Comparison of ENCODE assay signal across 24 cellular contexts in the genomic region with DNA sequence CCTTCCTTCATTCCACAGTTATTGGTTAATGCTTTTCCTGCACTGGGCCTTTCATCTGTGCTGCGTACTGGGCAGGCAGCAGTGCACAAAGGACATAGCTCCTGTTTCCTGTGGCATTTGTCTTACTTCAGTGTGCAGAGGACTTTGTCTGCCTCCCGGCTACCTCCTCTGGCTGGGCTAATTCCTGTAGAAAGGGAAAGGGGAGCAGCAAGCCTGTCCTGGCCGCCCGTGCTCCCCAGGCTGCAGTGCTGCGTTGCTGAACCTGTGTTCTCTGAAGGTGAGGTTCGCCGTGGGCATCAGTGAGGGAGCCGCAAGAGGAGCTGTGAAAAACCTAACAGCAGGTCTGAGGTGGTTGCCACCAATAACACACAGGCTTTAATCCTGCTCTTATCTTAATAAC.
DNase-seq lines count a peak whose midpoint lies in the region; ATAC-seq and TF ChIP-seq lines count a peak whose summit lies in the region.
"Had no signal": no experiment of that assay in that cellular context is flagged by ENCODE, and none has a peak within 500 bp of the region (broad histone marks: within the 10 kb centered on the region; RNA-seq: fewer than 3 reads in every experiment).

No MANE protein-coding gene starts in this region.

- H4K12ac ChIP-seq in trophoblast cell (ENCODE audit: low read depth, low read length): no peak overlapping the region

- no peak overlapping the region for H3K18ac ChIP-seq in trophoblast cell (ENCODE audit: low read length)

- no peak overlapping the region for H2BK120ac ChIP-seq in trophoblast cell (ENCODE audit: insufficient read depth, low read length, poor library complexity)

- H3K27ac Mint-ChIP-seq in GM23338: no peak overlapping the region
- peak overlapping the region in 3 of 5 experiments; percentile 28 to 69 (median 53) for H3K27ac Mint-ChIP-seq in brain
- no peak overlapping the region for H3K27ac Mint-ChIP-seq in activated T-cell treated with anti-CD3 and anti-CD28 coated beads, Interleukin-2, amount 50 U/mL, for 72 hours
- H3K27ac Mint-ChIP-seq in naive thymus-derived CD4-positive, alpha-beta T cell: no peak overlapping the region
- H3K27ac Mint-ChIP-seq: CD8-positive, alpha-beta T cell had no signal

- no peaks in the 10 kb centered on the region; the same call in 1 of the 2 replicates for H3F3A ChIP-seq in GM23338 (replicated peaks; ENCODE audit: low read depth)

- peak; percentile 8; the same call in 1 of the 3 replicates for ATAC-seq in GM23338
- ATAC-seq in activated T-cell treated with anti-CD3 and anti-CD28 coated beads, Interleukin-2, amount 50 U/mL, for 72 hours (replicated peaks in 1 of 2): no peak
- ATAC-seq in naive thymus-derived CD4-positive, alpha-beta T cell: no peak
- ATAC-seq: A549; CD8-positive, alpha-beta T cell; PC-3; SK-N-SH treated with all-trans-retinoic acid at 6 μM for 48 hours had no signal

- H4K91ac ChIP-seq in trophoblast cell (ENCODE audit: low read depth, low read length): no peak overlapping the region

- peaks cover 2% of the 10 kb centered on the region for H3K9me3 ChIP-seq in trophoblast cell (ENCODE audit: insufficient read depth, low read depth, low read length)
- no peaks in the 10 kb centered on the region for H3K9me3 ChIP-seq in naive thymus-derived CD4-positive, alpha-beta T cell (ENCODE audit: control insufficient read depth in 2 of 3, low read length in 3 of 3)
- H3K9me3 ChIP-seq: A549, Caco-2, SJCRH30 had no signal

- TF ChIP-seq CTCF in GM23338 (conservative IDR thresholded peaks at IDR 0.05; ENCODE audit: low read depth in 2 of 2) (no peak), brain (conservative IDR thresholded peaks at IDR 0.05) (no peak)

- DNase-seq in GM23338 (ENCODE audit: low spot score): no peak
- DNase-seq in left kidney (ENCODE audit: low read depth, low spot score): peak; percentile 38
- DNase-seq in trophoblast cell: no peak
- DNase-seq in cerebellar nuclear complex (lab: John Stamatoyannopoulos, UW): no peak
- no peak for DNase-seq in activated T-cell treated with anti-CD3 and anti-CD28 coated beads, Interleukin-2, amount 50 U/mL, for 72 hours
- no peak for DNase-seq in naive thymus-derived CD4-positive, alpha-beta T cell
- DNase-seq: Caco-2; CD8-positive, alpha-beta T cell; DMS 273 treated with DMSO at 0.1 percent for 48 hours; DMS79 treated with DMSO at 0.1 percent for 48 hours; GF-D8; KBM-7; NCI-H1105 treated with DMSO at 0.1 percent for 48 hours; NCI-H1694; NCI-H2029 treated with DMSO at 0.1 percent for 48 hours; NCI-H446 treated with DMSO at 0.1 percent for 48 hours; NCI-H82; NK-92 treated with Interleukin-12 subunit alpha and Interleukin-12 subunit beta, amount 100 ng/mL, for 24 hours; PC-3; SJCRH30 had no signal

- H3K4me1 ChIP-seq in GM23338 (ENCODE audit: insufficient read depth) (peaks cover 45% of the 10 kb centered on the region), trophoblast cell (ENCODE audit: control insufficient read depth in 1 of 2, insufficient read depth in 2 of 2, low read length in 2 of 2) (peaks cover 22 to 26% of the 10 kb centered on the region in 2 experiments)
- no peaks in the 10 kb centered on the region for H3K4me1 ChIP-seq in naive thymus-derived CD4-positive, alpha-beta T cell (ENCODE audit: control insufficient read depth in 2 of 2, insufficient read depth in 2 of 2, low read length in 2 of 2)
- H3K4me1 ChIP-seq: A549, Caco-2 had no signal

- H2BK5ac ChIP-seq in trophoblast cell (ENCODE audit: low read depth, low read length, poor library complexity): no peak overlapping the region

- H4K8ac ChIP-seq in trophoblast cell (ENCODE audit: low read depth, low read length): no peak overlapping the region

- H3K4me1 Mint-ChIP-seq in GM23338: peaks cover 52% of the 10 kb centered on the region
- H3K4me1 Mint-ChIP-seq in brain: peaks cover 42% of the 10 kb centered on the region
- no peaks in the 10 kb centered on the region for H3K4me1 Mint-ChIP-seq in activated T-cell treated with anti-CD3 and anti-CD28 coated beads, Interleukin-2, amount 50 U/mL, for 72 hours (ENCODE audit: low read depth)
- peaks cover 0 to 3% (median 0%) of the 10 kb centered on the region in 7 donors for H3K4me1 Mint-ChIP-seq in naive thymus-derived CD4-positive, alpha-beta T cell

- H3K9me3 Mint-ChIP-seq in GM23338 (no peaks in the 10 kb centered on the region), brain (no peaks in the 10 kb centered on the region)
- H3K9me3 Mint-ChIP-seq in activated T-cell treated with anti-CD3 and anti-CD28 coated beads, Interleukin-2, amount 50 U/mL, for 72 hours: no peaks in the 10 kb centered on the region
- peaks cover 0 to 1% (median 0%) of the 10 kb centered on the region in 11 donors for H3K9me3 Mint-ChIP-seq in naive thymus-derived CD4-positive, alpha-beta T cell
- H3K9me3 Mint-ChIP-seq: CD8-positive, alpha-beta T cell had no signal

- no peak overlapping the region for H3K4me3 ChIP-seq in GM23338
- no peak overlapping the region for H3K4me3 ChIP-seq in trophoblast cell (ENCODE audit: low read depth, low read length)
- H3K4me3 ChIP-seq in naive thymus-derived CD4-positive, alpha-beta T cell (ENCODE audit: low read length): no peak overlapping the region
- H3K4me3 ChIP-seq: A549, SJCRH30 had no signal

- no peak overlapping the region for H3K27ac ChIP-seq in GM23338 (ENCODE audit: low read depth)
- peak overlapping the region; percentile 9 for H3K27ac ChIP-seq in trophoblast cell (ENCODE audit: low read depth, low read length)
- no peak overlapping the region for H3K27ac ChIP-seq in naive thymus-derived CD4-positive, alpha-beta T cell (ENCODE audit: low read depth, low read length)
- H3K27ac ChIP-seq: A549, C4-2B, SJCRH30 had no signal

- H3K23ac ChIP-seq in trophoblast cell (ENCODE audit: low read length): no peak overlapping the region

- H3K4ac ChIP-seq in trophoblast cell (ENCODE audit: low read depth, low read length): no peak overlapping the region

- no peak overlapping the region for H2BK12ac ChIP-seq in trophoblast cell (ENCODE audit: low read length)

- H3K27me3 Mint-ChIP-seq in GM23338 (ENCODE audit: insufficient read depth, low read depth, poor library complexity) (peaks cover 13% of the 10 kb centered on the region), brain (peaks cover 7% of the 10 kb centered on the region)
- H3K27me3 Mint-ChIP-seq in activated T-cell treated with anti-CD3 and anti-CD28 coated beads, Interleukin-2, amount 50 U/mL, for 72 hours (ENCODE audit: low read depth): no peaks in the 10 kb centered on the region
- H3K27me3 Mint-ChIP-seq in naive thymus-derived CD4-positive, alpha-beta T cell: peaks cover 0 to 15% (median 7%) of the 10 kb centered on the region in 5 donors

- H3K36me3 Mint-ChIP-seq in GM23338 (ENCODE audit: low read depth) (no peaks in the 10 kb centered on the region), brain (no peaks in the 10 kb centered on the region)
- H3K36me3 Mint-ChIP-seq in activated T-cell treated with anti-CD3 and anti-CD28 coated beads, Interleukin-2, amount 50 U/mL, for 72 hours (ENCODE audit: insufficient read depth in 2 of 2): no peaks in the 10 kb centered on the region
- no peaks in the 10 kb centered on the region for H3K36me3 Mint-ChIP-seq in naive thymus-derived CD4-positive, alpha-beta T cell
- H3K36me3 Mint-ChIP-seq: CD8-positive, alpha-beta T cell had no signal

- no peaks in the 10 kb centered on the region for H3K79me2 ChIP-seq in GM23338 (replicated peaks; ENCODE audit: insufficient read depth)
- H3K79me2 ChIP-seq in trophoblast cell (ENCODE audit: control insufficient read depth, insufficient read depth, low read length, poor library complexity): no peaks in the 10 kb centered on the region

- POLR2A ChIA-PET in naive thymus-derived CD4-positive, alpha-beta T cell (lab: Charles Lee): no interaction called here

- H3K36me3 ChIP-seq in GM23338 (ENCODE audit: insufficient read depth) (no peaks in the 10 kb centered on the region), trophoblast cell (ENCODE audit: control insufficient read depth in 1 of 2, insufficient read depth in 2 of 2, low read length in 2 of 2) (no peaks in the 10 kb centered on the region)
- H3K36me3 ChIP-seq in naive thymus-derived CD4-positive, alpha-beta T cell (ENCODE audit: control insufficient read depth in 2 of 3, insufficient read depth in 3 of 3, low read length in 3 of 3): no peaks in the 10 kb centered on the region
- H3K36me3 ChIP-seq: SJCRH30 had no signal

- H3K9me2 ChIP-seq in GM23338 (ENCODE audit: insufficient read depth): no peaks in the 10 kb centered on the region

- H4K20me1 ChIP-seq in GM23338 (replicated peaks; ENCODE audit: insufficient read depth): no peaks in the 10 kb centered on the region

- H3K79me1 ChIP-seq in trophoblast cell (ENCODE audit: low read length): no peaks in the 10 kb centered on the region

- no peak overlapping the region for H3K4me3 Mint-ChIP-seq in GM23338
- peak overlapping the region in 1 of 5 experiments; percentile 14 for H3K4me3 Mint-ChIP-seq in brain
- H3K4me3 Mint-ChIP-seq in activated T-cell treated with anti-CD3 and anti-CD28 coated beads, Interleukin-2, amount 50 U/mL, for 72 hours: no peak overlapping the region
- no peak overlapping the region for H3K4me3 Mint-ChIP-seq in naive thymus-derived CD4-positive, alpha-beta T cell
- H3K4me3 Mint-ChIP-seq: CD8-positive, alpha-beta T cell had no signal

- CTCF ChIA-PET in naive thymus-derived CD4-positive, alpha-beta T cell (lab: Charles Lee): no interaction called here

- H2AK5ac ChIP-seq in trophoblast cell (ENCODE audit: low read length): no peak overlapping the region

- H3K27me3 ChIP-seq in GM23338 (ENCODE audit: insufficient read depth): no peaks in the 10 kb centered on the region
- no peaks in the 10 kb centered on the region for H3K27me3 ChIP-seq in trophoblast cell (ENCODE audit: insufficient read depth, low read length)
- no peaks in the 10 kb centered on the region for H3K27me3 ChIP-seq in naive thymus-derived CD4-positive, alpha-beta T cell (ENCODE audit: control insufficient read depth in 2 of 2, insufficient read depth in 2 of 2, low read length in 2 of 2)
- H3K27me3 ChIP-seq: SJCRH30 had no signal

- no peak overlapping the region for H3K14ac ChIP-seq in trophoblast cell (ENCODE audit: low read length)

- no peak overlapping the region for H3K9ac ChIP-seq in trophoblast cell (ENCODE audit: low read length)

- H3K4me2 ChIP-seq in GM23338 (no peak overlapping the region), trophoblast cell (ENCODE audit: low read length) (no peak overlapping the region)
- H3K4me2 ChIP-seq: A549 had no signal

- H2AFZ ChIP-seq in GM23338 (peak overlapping the region; percentile 52; the same call in 1 of the 2 replicates), trophoblast cell (ENCODE audit: insufficient read depth, low read length, poor library complexity) (no peak overlapping the region)

- no CpG with 5 or more reads among the region's 8 CpGs for WGBS in trophoblast cell (ENCODE audit: extremely low coverage, insufficient coverage, insufficient read length)

- intact Hi-C loops in naive thymus-derived CD4-positive, alpha-beta T cell (cut with micrococcal nuclease): no loop called here

Comparison
In these comparisons a context has a peak if more than half of its experiments do, and no peak if none do; other contexts are left out.
1. H3K27ac Mint-ChIP-seq: peak in brain (3 of 5); none in GM23338 (single experiment), activated T-cell treated with anti-CD3 and anti-CD28 coated beads, Interleukin-2, amount 50 U/mL, for 72 hours (single experiment) and naive thymus-derived CD4-positive, alpha-beta T cell (0 of 9).